ENCODE assay signal across 9 cellular contexts in the genomic region with DNA sequence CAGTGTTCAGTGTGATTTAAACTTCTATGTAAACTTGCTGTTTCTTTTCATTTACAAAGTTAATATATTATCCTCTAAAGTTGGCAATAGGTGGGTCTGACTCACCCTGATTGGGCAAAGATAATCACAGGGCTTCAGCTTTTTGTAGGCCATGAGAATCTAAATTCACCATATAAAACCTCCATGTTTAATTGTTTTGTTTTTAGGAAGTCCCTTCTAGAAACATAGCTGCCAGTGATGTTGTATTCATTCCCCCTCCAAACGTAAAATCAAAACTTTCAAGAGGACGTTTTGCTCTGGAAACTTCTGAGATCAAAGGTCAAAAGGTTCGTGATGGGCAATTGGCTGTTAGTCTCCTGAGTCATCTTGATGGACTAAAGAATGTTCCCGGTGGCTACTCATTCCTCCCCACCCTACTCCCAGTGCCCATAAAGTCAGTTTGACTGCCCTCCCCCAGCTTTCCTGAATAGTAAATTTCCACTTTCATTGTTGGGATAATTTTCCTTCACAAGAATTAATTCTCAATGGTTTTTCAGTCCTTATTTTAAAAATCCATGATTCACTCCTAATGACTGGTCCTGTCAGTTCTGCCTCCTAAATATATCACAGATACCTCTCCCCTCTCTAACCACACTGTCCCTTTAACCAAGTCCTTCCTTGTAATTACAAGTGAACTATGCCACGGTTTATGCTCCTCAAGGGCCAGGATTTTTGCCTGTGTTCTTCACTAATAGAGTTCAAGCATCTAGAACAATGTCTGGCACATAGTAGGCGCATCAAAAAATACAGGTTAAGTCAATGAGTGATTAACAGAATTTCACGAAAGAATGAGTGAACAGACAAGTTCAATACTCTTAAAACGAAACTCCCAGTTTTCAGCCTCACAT.
DNase-seq lines count a peak whose midpoint lies in the region; ATAC-seq and TF ChIP-seq lines count a peak whose summit lies in the region.
"Had no signal": no experiment of that assay in that cellular context is flagged by ENCODE, and none has a peak within 500 bp of the region (broad histone marks: within the 10 kb centered on the region; RNA-seq: fewer than 3 reads in every experiment).

No MANE protein-coding gene starts in this region.

- peak; percentile 71 for DNase-seq in GM23248
- DNase-seq in PC-3, result peak; percentile 95
- peak; percentile 52 to 58 for DNase-seq in fibroblast of lung (ENCODE audit: low read depth in 2 of 2)
- DNase-seq in NCI-H1417 treated with DMSO at 0.1 percent for 48 hours (lab: John Stamatoyannopoulos, UW), result no peak
- DNase-seq in cerebellar cortex (ENCODE audit: low spot score), result no peak
- DNase-seq: spleen, T-helper 17 cell had no signal

- H3K4me1 ChIP-seq in GM23248 (ENCODE audit: insufficient read depth) (peaks cover 26% of the 10 kb centered on the region), PC-3 (ENCODE audit: insufficient read depth, low read length) (peaks cover 84% of the 10 kb centered on the region), fibroblast of lung (ENCODE audit: control insufficient read depth, extremely low read depth, insufficient read depth, low read length) (peaks cover 2% of the 10 kb centered on the region), skeletal muscle satellite cell (ENCODE audit: control insufficient read depth, insufficient read depth, low read length) (peaks cover 48% of the 10 kb centered on the region)
- H3K4me1 ChIP-seq: spleen had no signal

- no peak for TF ChIP-seq CTCF in PC-3 (conservative IDR thresholded peaks at IDR 0.05; ENCODE audit: low read depth, low read length)
- TF ChIP-seq CTCF in fibroblast of lung (conservative IDR thresholded peaks at IDR 0.05 in 1 of 2, IDR thresholded peaks at IDR 0.05 in 1 of 2; ENCODE audit: low read depth in 1 of 2, low read length in 2 of 2), result no peak

- H3K9ac ChIP-seq in GM23248 (0 out of 2 replicates have a peak overlapping the region, but pooled peaks have one; percentile 20), PC-3 (ENCODE audit: low read length) (peak overlapping the region; percentile 78), fibroblast of lung (ENCODE audit: insufficient read depth, low read length) (no peak overlapping the region), skeletal muscle satellite cell (ENCODE audit: low read depth, low read length) (peak overlapping the region; percentile 70)

- POLR2A ChIA-PET in PC-3 (lab: Charles Lee; ENCODE audit: unreplicated experiment), result interaction anchor here (0.6 to 0.7 kb wide), 2 partner anchors 106 to 230 kb away, joined by 3 to 4 read pairs; no protein-coding TSS in a partner anchor

- H4K20me1 ChIP-seq in GM23248 (ENCODE audit: insufficient read depth) (no peaks in the 10 kb centered on the region), PC-3 (ENCODE audit: low read length) (no peaks in the 10 kb centered on the region), fibroblast of lung (ENCODE audit: control insufficient read depth, extremely low read depth, insufficient read depth, low read length) (no peaks in the 10 kb centered on the region)

- peak overlapping the region; percentile 71 for H3K27ac ChIP-seq in GM23248
- peak overlapping the region; percentile 97 for H3K27ac ChIP-seq in PC-3 (ENCODE audit: low read length)
- H3K27ac ChIP-seq in fibroblast of lung (ENCODE audit: insufficient read depth, low read length), result peak overlapping the region; percentile 60
- H3K27ac ChIP-seq: spleen had no signal

- ATAC-seq in PC-3, result peak; percentile 76
- ATAC-seq in GM19035 (IDR thresholded peaks at IDR 0.05; ENCODE audit: unreplicated experiment), result no peak
- ATAC-seq: T-helper 17 cell had no signal

- H2AFZ ChIP-seq in GM23248, result peak overlapping the region; percentile 72
- peak overlapping the region; percentile 64 for H2AFZ ChIP-seq in PC-3 (ENCODE audit: low read length)
- H2AFZ ChIP-seq in fibroblast of lung (ENCODE audit: low read length), result peak overlapping the region; percentile 28

- H3F3A ChIP-seq in GM23248 (ENCODE audit: insufficient read depth) (peaks cover 18% of the 10 kb centered on the region), PC-3 (ENCODE audit: low read length, unreplicated experiment) (peaks cover 12% of the 10 kb centered on the region)

- H3K9me3 ChIP-seq in GM23248 (ENCODE audit: low read depth) (no peaks in the 10 kb centered on the region), PC-3 (ENCODE audit: low read length) (no peaks in the 10 kb centered on the region), fibroblast of lung (ENCODE audit: control insufficient read depth, insufficient read depth, low read depth, low read length) (no peaks in the 10 kb centered on the region), skeletal muscle satellite cell (replicated peaks; ENCODE audit: low read length) (no peaks in the 10 kb centered on the region)
- H3K9me3 ChIP-seq: spleen had no signal

- TSS peak; percentile 79 for BruUV-seq in PC-3 (replicated peaks; lab: Mats Ljungman, UMichigan)

- H3K27me3 ChIP-seq in GM23248 (replicated peaks; ENCODE audit: insufficient read depth) (no peaks in the 10 kb centered on the region), PC-3 (ENCODE audit: low read length) (no peaks in the 10 kb centered on the region), fibroblast of lung (ENCODE audit: control insufficient read depth, insufficient read depth, low read length) (no peaks in the 10 kb centered on the region), skeletal muscle satellite cell (ENCODE audit: control insufficient read depth, insufficient read depth, low read length) (no peaks in the 10 kb centered on the region)
- H3K27me3 ChIP-seq: spleen had no signal

- H3K36me3 ChIP-seq in GM23248 (ENCODE audit: low read depth), result no peaks in the 10 kb centered on the region
- H3K36me3 ChIP-seq in PC-3 (ENCODE audit: low read depth, low read length), result 0 out of 2 replicates have a peak, but pooled peaks cover 4% of the 10 kb centered on the region
- no peaks in the 10 kb centered on the region for H3K36me3 ChIP-seq in fibroblast of lung (ENCODE audit: control insufficient read depth, insufficient read depth, low read length)
- no peaks in the 10 kb centered on the region for H3K36me3 ChIP-seq in skeletal muscle satellite cell (ENCODE audit: insufficient read depth, low read length)
- H3K36me3 ChIP-seq: spleen had no signal

- H3K79me2 ChIP-seq in GM23248 (ENCODE audit: insufficient read depth) (no peaks in the 10 kb centered on the region), PC-3 (ENCODE audit: low read length) (no peaks in the 10 kb centered on the region), fibroblast of lung (ENCODE audit: control insufficient read depth, insufficient read depth, low read length) (no peaks in the 10 kb centered on the region)

- CTCF ChIA-PET in PC-3 (lab: Charles Lee), result interaction anchor here (1.0 kb wide), 1 partner anchor 122 kb away, joined by 3 read pairs; no protein-coding TSS in a partner anchor

- intact Hi-C loops in PC-3 (cut with micrococcal nuclease), result loop anchor here (1.0 to 2.0 kb wide), 3 partner anchors 14 to 164 kb away; a partner anchor contains a TSS

- H3K9me2 ChIP-seq in GM23248 (ENCODE audit: insufficient read depth) (no peaks in the 10 kb centered on the region), PC-3 (replicated peaks; ENCODE audit: low read length) (no peaks in the 10 kb centered on the region)

- in situ Hi-C loops in GM23248 (cut with MboI), result no loop called here

- 37 to 38% methylated on average over 8 of the region's 8 CpGs for WGBS in GM23248 (ENCODE audit: low coverage in 1 of 2, low lambda C conversion rate in 2 of 2, missing lambda C conversion rate in 2 of 2), 2 experiments

- H3K4me3 ChIP-seq in GM23248, result peak overlapping the region; percentile 33; the same call in 1 of the 2 replicates
- H3K4me3 ChIP-seq in PC-3 (ENCODE audit: low read length), result peak overlapping the region; percentile 49
- H3K4me3 ChIP-seq in fibroblast of lung (replicated peaks in 1 of 4; ENCODE audit: control extremely low read depth in 1 of 4, insufficient read depth in 1 of 4, low read depth in 3 of 4, low read length in 4 of 4), result no peak overlapping the region
- peak overlapping the region; percentile 50 for H3K4me3 ChIP-seq in skeletal muscle satellite cell (ENCODE audit: low read length)

- peak overlapping the region; percentile 77 for H3K4me2 ChIP-seq in GM23248 (ENCODE audit: unreplicated experiment)
- H3K4me2 ChIP-seq in PC-3 (ENCODE audit: low read length), result peak overlapping the region; percentile 79
- H3K4me2 ChIP-seq in fibroblast of lung (ENCODE audit: extremely low read depth, insufficient read depth, low read length), result peak overlapping the region; percentile 55
- H3K4me2 ChIP-seq in skeletal muscle satellite cell (ENCODE audit: low read length), result peak overlapping the region; percentile 75

Comparison
In these comparisons a context has a peak if more than half of its experiments do, and no peak if none do; other contexts are left out.
1. DNase-seq: peak in GM23248 (single experiment), PC-3 (single experiment) and fibroblast of lung (2 of 2); none in NCI-H1417 treated with DMSO at 0.1 percent for 48 hours (single experiment) and cerebellar cortex (single experiment).
2. H3K4me3 ChIP-seq: peak in GM23248 (single experiment), PC-3 (single experiment) and skeletal muscle satellite cell (single experiment); none in fibroblast of lung (0 of 4).
3. Peak in every context shown above with its lines, with median percentiles within 50 percentile points of each other: H2AFZ ChIP-seq, H3K27ac ChIP-seq and H3K4me2 ChIP-seq.